Comparison of ENCODE assay signal across 12 cellular contexts in genomic region chr12:3744216-3744883, GRCh38. TPM values are rescaled to one million over a fixed set of nuclear protein-coding genes. Genes with fewer than 3 reads are reported as not detected.
DNase-seq lines count a peak whose midpoint lies in the region; ATAC-seq, FAIRE-seq and TF ChIP-seq lines count a peak whose summit lies in the region.
"Had no signal": no experiment of that assay in that cellular context is flagged by ENCODE, and none has a peak within 500 bp of the region (broad histone marks: within the 10 kb centered on the region; RNA-seq: fewer than 3 reads in every experiment).

No MANE protein-coding gene starts in this region.

- TF ChIP-seq CTCF in RWPE2 (IDR thresholded peaks at IDR 0.05; ENCODE audit: poor library complexity, severe bottlenecking) (peak; percentile 14), gastroesophageal sphincter (IDR thresholded peaks at IDR 0.05) (no peak)

- no peaks in the 10 kb centered on the region for H3K27me3 Mint-ChIP-seq in activated naive CD4-positive, alpha-beta T cell treated with anti-CD3 and anti-CD28 coated beads, Interleukin-2, amount 10 ng/mL, durations not matched to agents 7 days and 5 days
- H3K27me3 Mint-ChIP-seq: memory B cell had no signal

- H3K27me3 ChIP-seq in RWPE2 (ENCODE audit: insufficient read depth, poor library complexity, severe bottlenecking) (no peaks in the 10 kb centered on the region), small intestine (ENCODE audit: control insufficient read depth in 2 of 2, insufficient read depth in 2 of 2, low read length in 2 of 2) (no peaks in the 10 kb centered on the region), gastroesophageal sphincter (no peaks in the 10 kb centered on the region)

- H3K27ac ChIP-seq in RWPE2 (ENCODE audit: poor library complexity, severe bottlenecking): no peak overlapping the region
- peak overlapping the region; percentile 27 to 43 for H3K27ac ChIP-seq in small intestine (ENCODE audit: low read depth in 1 of 2, low read length in 1 of 2)
- H3K27ac ChIP-seq in gastroesophageal sphincter: no peak overlapping the region

- H3K4me1 ChIP-seq in RWPE2 (ENCODE audit: insufficient read depth, poor library complexity, severe bottlenecking) (no peaks in the 10 kb centered on the region), small intestine (ENCODE audit: control insufficient read depth in 2 of 2, insufficient read depth in 1 of 2, low read depth in 1 of 2, low read length in 1 of 2) (no peaks in the 10 kb centered on the region), gastroesophageal sphincter (no peaks in the 10 kb centered on the region)

- peaks cover 2% of the 10 kb centered on the region for H3K9me3 ChIP-seq in RWPE2 (ENCODE audit: severe bottlenecking)
- no peaks in the 10 kb centered on the region for H3K9me3 ChIP-seq in small intestine (ENCODE audit: control insufficient read depth, low read depth)
- H3K9me3 ChIP-seq in gastroesophageal sphincter: peaks cover 0 to 7% (median 0%) of the 10 kb centered on the region in 3 donors

- no peak for FAIRE-seq in small intestine (lab: Jason Lieb, UNC)
- FAIRE-seq: urothelium cell line had no signal

- peaks cover 48% of the 10 kb centered on the region for H3K4me1 Mint-ChIP-seq in activated naive CD4-positive, alpha-beta T cell treated with anti-CD3 and anti-CD28 coated beads, Interleukin-2, amount 10 ng/mL, durations not matched to agents 7 days and 5 days

- no peak for ATAC-seq in RWPE2 (ENCODE audit: low read depth)
- ATAC-seq in gastroesophageal sphincter: no peak
- no peak for ATAC-seq in GM18511 (IDR thresholded peaks at IDR 0.05; ENCODE audit: unreplicated experiment)

- H3K4me3 Mint-ChIP-seq in activated naive CD4-positive, alpha-beta T cell treated with anti-CD3 and anti-CD28 coated beads, Interleukin-2, amount 10 ng/mL, durations not matched to agents 7 days and 5 days: no peak overlapping the region
- H3K4me3 Mint-ChIP-seq: memory B cell had no signal

- no peak for TF ChIP-seq POLR2A in gastroesophageal sphincter (IDR thresholded peaks at IDR 0.05)

- 57 to 74% (median 65%) methylated on average over 6 of the region's 6 CpGs for WGBS in small intestine, 3 donors
- WGBS in gastroesophageal sphincter (ENCODE audit: low coverage in 1 of 2), 2 donors: 64 to 67% methylated on average over 4 to 6 of the region's 6 CpGs

- CTCF ChIA-PET in activated naive CD4-positive, alpha-beta T cell treated with anti-CD3 and anti-CD28 coated beads, Interleukin-2, amount 10 ng/mL, durations not matched to agents 7 days and 5 days (lab: Charles Lee): interaction anchor here (0.8 to 2.0 kb wide), 4 partner anchors 15 to 33 kb away, joined by 4 to 18 read pairs (median 4); no protein-coding TSS in a partner anchor

- H3K36me3 Mint-ChIP-seq in activated naive CD4-positive, alpha-beta T cell treated with anti-CD3 and anti-CD28 coated beads, Interleukin-2, amount 10 ng/mL, durations not matched to agents 7 days and 5 days: peaks cover 50% of the 10 kb centered on the region

- TF ChIP-seq EP300 in gastroesophageal sphincter (IDR thresholded peaks at IDR 0.05): no peak

- no peak for DNase-seq in activated naive CD4-positive, alpha-beta T cell treated with anti-CD3 and anti-CD28 coated beads, Interleukin-2, amount 10 ng/mL, durations not matched to agents 7 days and 5 days
- DNase-seq in activated naive CD4-positive, alpha-beta T cell treated with Interleukin-2 at 50 U/mL for 16 hours: no peak
- no peak for DNase-seq in RWPE2 (ENCODE audit: low spot score)
- DNase-seq in ecto neural progenitor cell (ENCODE audit: low spot score): peak; percentile 32
- DNase-seq in small intestine: no peak
- no peak for DNase-seq in HK-2 (ENCODE audit: unreplicated experiment)
- DNase-seq: activated gamma-delta T cell had no signal

- H3K9me3 Mint-ChIP-seq in activated naive CD4-positive, alpha-beta T cell treated with anti-CD3 and anti-CD28 coated beads, Interleukin-2, amount 10 ng/mL, durations not matched to agents 7 days and 5 days: peaks cover 2% of the 10 kb centered on the region
- H3K9me3 Mint-ChIP-seq: memory B cell had no signal

- H3K36me3 ChIP-seq in RWPE2 (ENCODE audit: low read depth) (no peaks in the 10 kb centered on the region), small intestine (ENCODE audit: control insufficient read depth in 2 of 2, insufficient read depth in 2 of 2, low read length in 2 of 2) (no peaks in the 10 kb centered on the region), gastroesophageal sphincter (no peaks in the 10 kb centered on the region)

- H3K27ac Mint-ChIP-seq in activated naive CD4-positive, alpha-beta T cell treated with anti-CD3 and anti-CD28 coated beads, Interleukin-2, amount 10 ng/mL, durations not matched to agents 7 days and 5 days: peak overlapping the region; percentile 7
- H3K27ac Mint-ChIP-seq: memory B cell had no signal

- no peak overlapping the region for H3K4me3 ChIP-seq in RWPE2 (ENCODE audit: severe bottlenecking)
- no peak overlapping the region for H3K4me3 ChIP-seq in small intestine (ENCODE audit: low read depth in 1 of 2, low read length in 2 of 2)
- no peak overlapping the region for H3K4me3 ChIP-seq in gastroesophageal sphincter

RNA-seq across cellular contexts. Expression of gene CRACR2A, which starts 8.6 kb away (rescaled TPM):
- polyA plus RNA-seq in small intestine: 1 to 10 TPM; 5.1 to 9.4 (median 8.3) TPM
- 1 to 10 TPM; 2.2 to 5.4 (median 3.0) TPM for total RNA-seq in gastroesophageal sphincter
- total RNA-seq: MCF 10A had no signal

Comparison
In these comparisons a context has a peak if more than half of its experiments do, and no peak if none do; other contexts are left out.
1. H3K27ac ChIP-seq: peak in small intestine (2 of 2); none in RWPE2 (single experiment) and gastroesophageal sphincter (0 of 4).